10 cellular contexts compared by ENCODE assay signal in the genomic region with DNA sequence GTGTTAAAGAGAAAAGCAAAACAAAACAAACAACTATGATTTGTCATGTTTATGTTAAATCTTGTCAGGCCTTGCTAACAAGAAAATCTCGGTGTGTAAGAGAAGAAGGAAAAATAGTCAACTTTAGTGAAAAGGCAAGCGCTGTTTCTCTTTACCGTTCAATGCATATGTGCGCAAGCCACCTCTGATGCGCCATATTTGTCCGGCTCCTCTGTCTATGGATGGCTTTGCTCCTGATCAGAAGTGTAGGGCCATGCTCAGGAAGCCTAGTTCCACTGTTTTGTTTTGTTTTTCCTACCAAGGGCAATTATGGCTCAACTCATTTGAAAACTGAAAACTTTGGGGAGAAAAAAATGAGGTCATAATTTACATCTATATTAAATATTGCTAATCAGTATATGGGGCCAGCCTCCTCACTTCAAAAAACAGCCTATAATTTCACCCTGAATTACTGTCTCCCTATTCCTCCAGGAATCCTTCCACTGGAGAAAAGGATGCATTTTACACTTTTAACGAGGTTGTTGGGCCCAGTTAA. TPM values are rescaled to one million over a fixed set of nuclear protein-coding genes. Genes with fewer than 3 reads are reported as not detected.
DNase-seq lines count a peak whose midpoint lies in the region; FAIRE-seq and TF ChIP-seq lines count a peak whose summit lies in the region.
"Had no signal": no experiment of that assay in that cellular context is flagged by ENCODE, and none has a peak within 500 bp of the region (broad histone marks: within the 10 kb centered on the region; RNA-seq: fewer than 3 reads in every experiment).

No MANE protein-coding gene starts in this region.

- no peak for TF ChIP-seq RAD21 in liver (IDR thresholded peaks at IDR 0.05)

- no peak overlapping the region for H3K27ac ChIP-seq in brain microvascular endothelial cell
- H3K27ac ChIP-seq in liver (ENCODE audit: low read depth in 1 of 2, low read length in 2 of 2) = peak overlapping the region; percentile 82 to 88
- H3K27ac ChIP-seq in stomach = peak overlapping the region in 4 of 5 donors; percentile 48 to 96 (median 86)

- 57% methylated on average over 7 of the region's 7 CpGs for WGBS in liver
- 66 to 74% (median 73%) methylated on average over 7 of the region's 7 CpGs for WGBS in stomach, 5 donors

- peak overlapping the region; percentile 43 to 96 for H3K9ac ChIP-seq in liver (ENCODE audit: low read depth in 1 of 2, low read length in 2 of 2)

- intact Hi-C loops in stomach (cut with DNase I; ENCODE audit: low total_unique reads) = no loop called here

- H3K9me3 ChIP-seq in liver (ENCODE audit: control insufficient read depth in 4 of 4, low read length in 3 of 4) (no peaks in the 10 kb centered on the region), stomach (no peaks in the 10 kb centered on the region)

- no peak for FAIRE-seq in GM12891 (lab: Jason Lieb, UNC)
- FAIRE-seq: A204.1 had no signal

- TF ChIP-seq CTCF in brain microvascular endothelial cell (IDR thresholded peaks at IDR 0.05; ENCODE audit: low read depth, low read length, missing control alignments) = no peak
- no peak for TF ChIP-seq CTCF in liver (IDR thresholded peaks at IDR 0.05; ENCODE audit: low read depth, low read length, missing input control)
- TF ChIP-seq CTCF in stomach (IDR thresholded peaks at IDR 0.05) = no peak

- DNase-seq in NCI-H510A treated with DMSO at 0.1 percent for 48 hours (lab: John Stamatoyannopoulos, UW) (peak; percentile 75), NCI-H510A (lab: John Stamatoyannopoulos, UW) (no peak), brain microvascular endothelial cell (no peak), stomach (no peak), T1000 (lab: John Stamatoyannopoulos, UW) (no peak), GM12891 (ENCODE audit: insufficient read length, low spot score) (no peak), islet precursor cell (no peak)
- DNase-seq: NCI-H1436 treated with DMSO at 0.1 percent for 48 hours had no signal

- H3K27me3 ChIP-seq in brain microvascular endothelial cell (replicated peaks) = no peaks in the 10 kb centered on the region
- no peaks in the 10 kb centered on the region for H3K27me3 ChIP-seq in liver (ENCODE audit: control insufficient read depth in 4 of 4, insufficient read depth in 4 of 4, low read length in 3 of 4)
- no peaks in the 10 kb centered on the region for H3K27me3 ChIP-seq in stomach

- H3K4me3 ChIP-seq in brain microvascular endothelial cell (ENCODE audit: low read depth, low read length) = peak overlapping the region; percentile 83
- H3K4me3 ChIP-seq in liver (ENCODE audit: low read depth in 1 of 3, low read length in 3 of 3) = peak overlapping the region; percentile 53 to 98 (median 84)
- H3K4me3 ChIP-seq in stomach = peak overlapping the region; percentile 65 to 89 (median 82)

- in situ Hi-C loops in brain microvascular endothelial cell (cut with HindIII; ENCODE audit: low pct_ligation_motif_present, low sequenced_read_pairs) = no loop called here

- no peak for TF ChIP-seq EP300 in stomach (IDR thresholded peaks at IDR 0.05)

- TF ChIP-seq POLR2A in stomach (IDR thresholded peaks at IDR 0.05) (no peak), GM12891 (IDR thresholded peaks at IDR 0.05; ENCODE audit: low read depth, low read length) (no peak)

- H3K36me3 ChIP-seq in brain microvascular endothelial cell (replicated peaks) = no peaks in the 10 kb centered on the region
- H3K36me3 ChIP-seq in liver (ENCODE audit: control insufficient read depth in 4 of 4, insufficient read depth in 3 of 4, low read depth in 1 of 4, low read length in 3 of 4) = peaks cover 0 to 2% (median 0%) of the 10 kb centered on the region in 4 donors
- H3K36me3 ChIP-seq in stomach = no peaks in the 10 kb centered on the region

- peaks cover 9 to 41% (median 28%) of the 10 kb centered on the region in 4 donors for H3K4me1 ChIP-seq in liver (ENCODE audit: control insufficient read depth in 4 of 4, insufficient read depth in 4 of 4, low read length in 3 of 4)
- peaks cover 2 to 50% (median 23%) of the 10 kb centered on the region in 4 donors for H3K4me1 ChIP-seq in stomach

TF ChIP-seq in liver, 16 proteins besides CTCF, POLR2A, EP300 and RAD21 (continues in another document):
- no peak for TF ChIP-seq REST (IDR thresholded peaks at IDR 0.05)
- TF ChIP-seq ZBTB33 (IDR thresholded peaks at IDR 0.05) = no peak

TF ChIP-seq in GM12891, 5 proteins besides CTCF, POLR2A, EP300 and RAD21:
- TF ChIP-seq SPI1 (IDR thresholded peaks at IDR 0.05; ENCODE audit: low read depth, low read length) (no peak), POU2F2 (IDR thresholded peaks at IDR 0.05; ENCODE audit: low read depth, low read length) (no peak), PAX5 (IDR thresholded peaks at IDR 0.05; ENCODE audit: insufficient read depth, low read length, severe bottlenecking) (no peak), POLR2AphosphoS5 (IDR thresholded peaks at IDR 0.05; ENCODE audit: low read depth, low read length) (no peak), TAF1 (IDR thresholded peaks at IDR 0.05; ENCODE audit: low read depth, low read length) (no peak)

RNA-seq across cellular contexts. Expression of gene MAF, which starts 4.6 kb away (rescaled TPM):
- total RNA-seq in liver (10 to 100 TPM; 16.0 to 20.9 TPM), stomach (100 to 1,000 TPM in 1 of 5 donors, 10 to 100 TPM in 4; 11.9 to 159 (median 16.7) TPM)
- polyA plus RNA-seq in liver (10 to 100 TPM in 1 of 2 donors, 1 to 10 TPM in 1; 9.7 to 17.5 TPM), stomach (10 to 100 TPM in 2 of 3 donors, 1 to 10 TPM in 1; 7.5 to 11.3 (median 10.1) TPM)
- not detected for polyA plus RNA-seq in GM12891 (2012; ENCODE audit: low read depth, missing spikeins)
